Comparison of ENCODE assay signal across 8 cellular contexts in genomic region chr7:67301667-67302066, GRCh38.
DNase-seq lines count a peak whose midpoint lies in the region; ATAC-seq and TF ChIP-seq lines count a peak whose summit lies in the region.

No MANE protein-coding gene starts in this region.

- H3F3A ChIP-seq in DOHH2 (ENCODE audit: control insufficient read depth, insufficient read depth) = peaks cover 7% of the 10 kb centered on the region; the same call in 1 of the 2 replicates

- H3K27ac ChIP-seq in DOHH2 (ENCODE audit: low read depth, low read length) = peak overlapping the region; percentile 68
- H3K27ac ChIP-seq in SJCRH30 = peak overlapping the region; percentile 89

- H3K9me3 ChIP-seq in DOHH2 (ENCODE audit: control insufficient read depth, insufficient read depth, low read length) = no peaks in the 10 kb centered on the region
- no peaks in the 10 kb centered on the region for H3K9me3 ChIP-seq in SJCRH30 (replicated peaks)

- POLR2A ChIA-PET in GM10248 (lab: Yijun Ruan, JAX) = interaction anchor here (1.0 to 1.2 kb wide), 2 partner anchors 17 to 306 kb away, joined by 3 read pairs; partner anchors contain the start of gene SBDS

- H3K4me1 Mint-ChIP-seq in progenitor cell of endocrine pancreas (ENCODE audit: low read depth) = peaks cover 7% of the 10 kb centered on the region

- DNase-seq in SJCRH30 (no peak), fibroblast of mammary gland (ENCODE audit: low read depth) (peak; percentile 5), progenitor cell of endocrine pancreas (ENCODE audit: low spot score, unreplicated experiment) (no peak), C1 segment of cervical spinal cord (lab: John Stamatoyannopoulos, UW) (no peak), GM10248 (ENCODE audit: extremely low spot score) (no peak)
- DNase-seq in activated CD8-positive, alpha-beta memory T cell treated with anti-CD3 and anti-CD28 coated beads, Interleukin-2, amount 50 U/mL, for 4 hours = no peak

- no peaks in the 10 kb centered on the region for H3K9me2 ChIP-seq in DOHH2 (replicated peaks; ENCODE audit: control insufficient read depth, low read length)

- H3K4me2 ChIP-seq in DOHH2 (ENCODE audit: low read length) = peak overlapping the region; percentile 70

- H3K27me3 ChIP-seq in DOHH2 (ENCODE audit: control insufficient read depth, low read length) (no peaks in the 10 kb centered on the region), SJCRH30 (no peaks in the 10 kb centered on the region)

- H3K79me2 ChIP-seq in DOHH2 (ENCODE audit: control insufficient read depth, low read length) = peaks cover 66% of the 10 kb centered on the region

- H3K4me3 Mint-ChIP-seq in progenitor cell of endocrine pancreas (ENCODE audit: low read depth) = peak overlapping the region; percentile 93

- peaks cover 4% of the 10 kb centered on the region; the same call in 1 of the 2 replicates for H4K20me1 ChIP-seq in DOHH2 (ENCODE audit: control insufficient read depth, insufficient read depth, low read depth, low read length)

- CTCF ChIA-PET in GM10248 (lab: Yijun Ruan, JAX) = no interaction called here

- TF ChIP-seq CTCF in DOHH2 (IDR thresholded peaks at IDR 0.05; ENCODE audit: low read depth, low read length, poor library complexity, severe bottlenecking) = no peak
- no peak for TF ChIP-seq CTCF in fibroblast of mammary gland (conservative IDR thresholded peaks at IDR 0.05; ENCODE audit: control insufficient read depth, insufficient read depth, low read depth, low read length)
- no peak for TF ChIP-seq CTCF in progenitor cell of endocrine pancreas (IDR thresholded peaks at IDR 0.05; ENCODE audit: unreplicated experiment)
- TF ChIP-seq CTCF in GM10248 (IDR thresholded peaks at IDR 0.05; ENCODE audit: control extremely low read depth, extremely low read depth, low read depth, missing control alignments) = no peak

- ATAC-seq in HG03139 (IDR thresholded peaks at IDR 0.05; ENCODE audit: unreplicated experiment) = no peak

- H3K4me3 ChIP-seq in DOHH2 (ENCODE audit: low read length) (peak overlapping the region; percentile 86), SJCRH30 (peak overlapping the region; percentile 87), fibroblast of mammary gland (ENCODE audit: control insufficient read depth, low read depth, low read length) (peak overlapping the region; percentile 79)

- peaks cover 3% of the 10 kb centered on the region for H3K36me3 Mint-ChIP-seq in progenitor cell of endocrine pancreas (ENCODE audit: insufficient read depth)

- peaks cover 31% of the 10 kb centered on the region for H3K36me3 ChIP-seq in DOHH2 (ENCODE audit: control insufficient read depth, low read length)
- peaks cover 3% of the 10 kb centered on the region for H3K36me3 ChIP-seq in SJCRH30

- H3K4me1 ChIP-seq in DOHH2 (ENCODE audit: control insufficient read depth, low read length) (peaks cover 30% of the 10 kb centered on the region), SJCRH30 (no peaks in the 10 kb centered on the region)

- H3K9me3 Mint-ChIP-seq in progenitor cell of endocrine pancreas (ENCODE audit: low read depth) = no peaks in the 10 kb centered on the region

- H3K27ac Mint-ChIP-seq in progenitor cell of endocrine pancreas = peak overlapping the region; percentile 88

- no peaks in the 10 kb centered on the region for H3K27me3 Mint-ChIP-seq in progenitor cell of endocrine pancreas
